Comparison of ENCODE assay signal across 18 cellular contexts in the genomic region with DNA sequence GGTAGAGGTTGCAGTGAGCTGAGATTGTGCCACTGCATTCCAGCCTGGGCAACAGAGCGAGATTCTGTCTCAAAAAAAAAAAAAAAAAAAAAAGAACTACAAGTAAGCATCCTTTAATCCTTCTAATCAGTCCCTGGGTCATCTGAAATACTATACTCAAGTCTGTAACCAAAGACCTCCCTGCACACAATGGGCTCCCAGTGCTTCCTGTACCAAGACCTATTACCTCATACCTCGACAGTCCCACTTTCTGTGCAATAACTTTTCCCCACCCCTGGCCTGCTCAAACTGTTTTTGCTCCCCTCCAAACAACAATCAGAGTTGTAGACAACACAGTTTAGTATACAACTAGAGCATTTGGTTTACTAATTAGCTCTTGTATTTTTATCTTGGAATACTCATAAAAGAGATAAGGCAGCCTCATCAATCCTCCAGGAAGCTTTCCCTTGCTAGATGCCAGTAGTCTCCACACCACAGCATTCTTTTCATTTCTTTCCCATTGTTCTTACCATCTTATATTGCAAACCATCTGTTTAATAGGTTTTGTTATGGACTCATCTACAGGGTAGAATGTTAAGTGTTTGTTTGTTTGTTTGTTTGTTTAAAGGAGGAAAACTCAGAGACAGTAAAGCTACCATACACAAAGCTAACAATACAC. TPM values are rescaled to one million over a fixed set of nuclear protein-coding genes. Genes with fewer than 3 reads are reported as not detected.
A peak's percentile ranks its signal among the peaks of the same experiment; 100 is the strongest.
DNase-seq lines count a peak whose midpoint lies in the region; ATAC-seq, FAIRE-seq and TF ChIP-seq lines count a peak whose summit lies in the region.
"Had no signal": no experiment of that assay in that cellular context is flagged by ENCODE, and none has a peak within 500 bp of the region (broad histone marks: within the 10 kb centered on the region; RNA-seq: fewer than 3 reads in every experiment).

No MANE protein-coding gene starts in this region.

- H2AK5ac ChIP-seq in H9 (ENCODE audit: insufficient read length, low read length) = no peak overlapping the region

- TF ChIP-seq CTCF in H9 (conservative IDR thresholded peaks at IDR 0.05) (no peak), SK-N-SH (IDR thresholded peaks at IDR 0.05) (no peak), psoas muscle (IDR thresholded peaks at IDR 0.05) (no peak)

- no peak overlapping the region for H2BK12ac ChIP-seq in H9 (ENCODE audit: insufficient read length, low read depth, low read length)

- H2BK120ac ChIP-seq in H9 (ENCODE audit: low read depth, low read length, poor library complexity, severe bottlenecking) = no peak overlapping the region

- no peak overlapping the region; a peak in 1 of 7 replicates for H3K27ac Mint-ChIP-seq in H9
- H3K27ac Mint-ChIP-seq: activated CD4-positive, alpha-beta T cell treated with anti-CD3 and anti-CD28 coated beads for 36 hours; nephron; stimulated activated naive B cell treated with anti-CD40 and anti-IgM and Interleukin-4, amounts not matched to agents 10 μg/mL and 1 μg/mL and 100 μg/mL, for 72 hours had no signal

- H3K9me3 ChIP-seq in H9 (ENCODE audit: control insufficient read depth, low read depth, low read length) (no peaks in the 10 kb centered on the region), SK-N-SH (no peaks in the 10 kb centered on the region), psoas muscle (no peaks in the 10 kb centered on the region)
- H3K9me3 ChIP-seq: thyroid gland had no signal

- TF ChIP-seq RAD21 in SK-N-SH (IDR thresholded peaks at IDR 0.05; ENCODE audit: low read length) = no peak

- H3F3A ChIP-seq in SK-N-SH (replicated peaks; ENCODE audit: insufficient read depth) = peaks cover 7% of the 10 kb centered on the region

- H3K18ac ChIP-seq in H9 (ENCODE audit: insufficient read length, low read depth, low read length) = no peak overlapping the region

- H2BK5ac ChIP-seq in H9 (ENCODE audit: insufficient read length, low read length) = no peak overlapping the region

- TF ChIP-seq EP300 in SK-N-SH (IDR thresholded peaks at IDR 0.05; ENCODE audit: borderline replicate concordance in 1 of 2, low read depth in 1 of 2, low read length in 1 of 2) = no peak

- DNase-seq in AG20443 (ENCODE audit: low spot score) = peak; percentile 44
- DNase-seq in H9 = no peak
- no peak for DNase-seq in SK-N-SH
- DNase-seq in iris pigment epithelial cell (ENCODE audit: low read depth) = peak; percentile 40
- no peak for DNase-seq in frontal cortex (ENCODE audit: low spot score in 2 of 2)
- DNase-seq in AG08395 (ENCODE audit: low spot score) = no peak
- DNase-seq in psoas muscle = no peak
- DNase-seq in cerebellar cortex (ENCODE audit: low spot score) = no peak
- DNase-seq: activated CD4-positive, alpha-beta T cell treated with anti-CD3 and anti-CD28 coated beads for 36 hours; GDM1; left cardiac atrium; stimulated activated naive B cell treated with anti-CD40 and anti-IgM and Interleukin-4, amounts not matched to agents 10 μg/mL and 1 μg/mL and 100 μg/mL, for 72 hours had no signal

- H2AFZ ChIP-seq in H9 (ENCODE audit: low read length) (peak overlapping the region; percentile 40), SK-N-SH (ENCODE audit: low read depth) (peak overlapping the region; percentile 49; the same call in 1 of the 2 replicates)

- no peak overlapping the region for H3K4ac ChIP-seq in H9 (ENCODE audit: low read depth, low read length)

- no peaks in the 10 kb centered on the region for H3K36me3 Mint-ChIP-seq in H9 (ENCODE audit: insufficient read depth in 1 of 3, low read depth in 3 of 3)
- H3K36me3 Mint-ChIP-seq: stimulated activated naive B cell treated with anti-CD40 and anti-IgM and Interleukin-4, amounts not matched to agents 10 μg/mL and 1 μg/mL and 100 μg/mL, for 72 hours had no signal

- POLR2A ChIA-PET in SK-N-SH (lab: Yijun Ruan, JAX) = no interaction called here

- no peak overlapping the region for H3K56ac ChIP-seq in H9 (ENCODE audit: insufficient read length, low read depth, low read length)

- no peak overlapping the region for H2BK20ac ChIP-seq in H9 (ENCODE audit: low read depth, low read length, poor library complexity, severe bottlenecking)

- intact Hi-C loops in psoas muscle (cut with DNase I) = no loop called here

- H3K27ac ChIP-seq in H9 (ENCODE audit: insufficient read length, low read depth, low read length) (no peak overlapping the region), SK-N-SH (ENCODE audit: low read depth in 2 of 2, low read length in 1 of 2) (no peak overlapping the region), psoas muscle (no peak overlapping the region)
- H3K27ac ChIP-seq: cardiac muscle cell, HL-60, thyroid gland had no signal

- H3K9me2 ChIP-seq in SK-N-SH = no peaks in the 10 kb centered on the region

- H3K9me3 Mint-ChIP-seq in H9 = no peaks in the 10 kb centered on the region
- H3K9me3 Mint-ChIP-seq: nephron; stimulated activated naive B cell treated with anti-CD40 and anti-IgM and Interleukin-4, amounts not matched to agents 10 μg/mL and 1 μg/mL and 100 μg/mL, for 72 hours had no signal

- no peaks in the 10 kb centered on the region for H3K23me2 ChIP-seq in H9 (ENCODE audit: insufficient read length, low read depth, low read length, poor library complexity, severe bottlenecking)

- H4K20me1 ChIP-seq in H9 (ENCODE audit: control insufficient read depth, insufficient read depth, insufficient read length) (no peaks in the 10 kb centered on the region), SK-N-SH (ENCODE audit: insufficient read depth) (no peaks in the 10 kb centered on the region)

- H3K14ac ChIP-seq in H9 (ENCODE audit: insufficient read depth, low read length) = no peak overlapping the region

- no peaks in the 10 kb centered on the region for H3K79me1 ChIP-seq in H9 (ENCODE audit: insufficient read depth, low read depth, low read length, poor library complexity, severe bottlenecking)

- no peak overlapping the region for H3K23ac ChIP-seq in H9 (ENCODE audit: insufficient read length, low read depth, low read length)

- H3K27me3 Mint-ChIP-seq in H9 (ENCODE audit: low read depth) = peaks cover 30% of the 10 kb centered on the region

- CTCF ChIA-PET in SK-N-SH (lab: Yijun Ruan, JAX) = interaction anchor here (1.5 to 8.8 kb wide), 7 partner anchors 11 to 297 kb away, joined by 4 to 172 read pairs (median 27); no protein-coding TSS in a partner anchor

- H4K8ac ChIP-seq in H9 (replicated peaks; ENCODE audit: insufficient read length, low read depth, low read length) = no peak overlapping the region

- no peaks in the 10 kb centered on the region for H3K36me3 ChIP-seq in SK-N-SH (replicated peaks in 1 of 2; ENCODE audit: control insufficient read depth in 1 of 2, insufficient read depth in 2 of 2, low read length in 1 of 2)
- no peaks in the 10 kb centered on the region for H3K36me3 ChIP-seq in psoas muscle (ENCODE audit: insufficient read depth in 1 of 2, low read depth in 1 of 2)
- H3K36me3 ChIP-seq: cardiac muscle cell, thyroid gland had no signal

- H2BK15ac ChIP-seq in H9 (ENCODE audit: low read depth, low read length) = no peak overlapping the region

- H4K5ac ChIP-seq in H9 (ENCODE audit: insufficient read length, low read depth, low read length) = no peak overlapping the region

- no peak for FAIRE-seq in frontal cortex (lab: Jason Lieb, UNC)

- H3K9ac ChIP-seq in H9 (ENCODE audit: extremely low read depth, insufficient read length, low read length) = no peak overlapping the region
- H3K9ac ChIP-seq in SK-N-SH = no peak overlapping the region

- peaks cover 12 to 13% of the 10 kb centered on the region in 2 experiments for H3K4me1 Mint-ChIP-seq in H9
- H3K4me1 Mint-ChIP-seq: nephron had no signal

- no CpG with 5 or more reads among the region's 2 CpGs for WGBS in H9 (ENCODE audit: extremely low coverage, insufficient read length, low lambda C conversion rate)
- 67% methylated on average over 2 of the region's 2 CpGs for WGBS in SK-N-SH (ENCODE audit: low lambda C conversion rate)
- 11 to 35% (median 32%) methylated on average over 1 to 2 of the region's 2 CpGs for WGBS in psoas muscle, 3 donors

- no peak overlapping the region for H3K4me2 ChIP-seq in H9 (ENCODE audit: insufficient read depth, insufficient read length, low read length)
- no peak overlapping the region for H3K4me2 ChIP-seq in SK-N-SH

- H3K27me3 ChIP-seq in H9 (ENCODE audit: insufficient read depth, low read length) (no peaks in the 10 kb centered on the region), SK-N-SH (ENCODE audit: insufficient read depth) (no peaks in the 10 kb centered on the region; the same call in 1 of the 2 replicates), psoas muscle (ENCODE audit: insufficient read depth in 3 of 3, low read length in 2 of 3) (peaks cover 0 to 19% (median 0%) of the 10 kb centered on the region in 3 donors)
- H3K27me3 ChIP-seq: thyroid gland had no signal

- H3K4me1 ChIP-seq in H9 (ENCODE audit: insufficient read depth, low read length) (peaks cover 2% of the 10 kb centered on the region; the same call in 1 of the 2 replicates), SK-N-SH (ENCODE audit: control insufficient read depth in 1 of 2, insufficient read depth in 2 of 2, low read depth in 1 of 2, low read length in 1 of 2) (peaks cover 0 to 8% of the 10 kb centered on the region in 2 experiments; a peak in 1 of 4 replicates), psoas muscle (no peaks in the 10 kb centered on the region)

- H3K4me3 ChIP-seq in SK-N-SH (ENCODE audit: low read depth in 2 of 2, low read length in 1 of 2) (no peak overlapping the region), psoas muscle (no peak overlapping the region)
- H3K4me3 ChIP-seq: cardiac muscle cell, thyroid gland had no signal

- no peak overlapping the region for H4K91ac ChIP-seq in H9 (ENCODE audit: insufficient read length, low read depth, low read length)

- H3K4me3 Mint-ChIP-seq in H9 = no peak overlapping the region
- H3K4me3 Mint-ChIP-seq: activated CD4-positive, alpha-beta T cell treated with anti-CD3 and anti-CD28 coated beads for 36 hours; nephron; stimulated activated naive B cell treated with anti-CD40 and anti-IgM and Interleukin-4, amounts not matched to agents 10 μg/mL and 1 μg/mL and 100 μg/mL, for 72 hours had no signal

- ATAC-seq in psoas muscle = no peak
- ATAC-seq: activated CD4-positive, alpha-beta T cell treated with anti-CD3 and anti-CD28 coated beads for 36 hours; HCT116; left cardiac atrium; Panc1; stimulated activated naive B cell treated with anti-CD40 and anti-IgM and Interleukin-4, amounts not matched to agents 10 μg/mL and 1 μg/mL and 100 μg/mL, for 72 hours had no signal

- H3K79me2 ChIP-seq in H9 (ENCODE audit: insufficient read depth, low read length) (no peaks in the 10 kb centered on the region), SK-N-SH (ENCODE audit: insufficient read depth) (no peaks in the 10 kb centered on the region)

- no peak overlapping the region for H3T11ph ChIP-seq in H9 (ENCODE audit: low read length)

RNA-seq across cellular contexts. Expression of a gene that starts 19.2 kb away (rescaled TPM):
- total RNA-seq in H9 (2021) (18.4 and 19.2 TPM in 2 replicates), frontal cortex (106 TPM), psoas muscle (10 to 100 TPM; 10.2 to 16.4 (median 11.2) TPM)
- polyA plus RNA-seq in SK-N-SH (2012; rRNA removed) (2.3 and 3.0 TPM in 2 replicates), psoas muscle (10 to 100 TPM in 1 of 3 donors, 1 to 10 TPM in 2; 4.5 to 13.9 (median 4.9) TPM)
- polyA plus RNA-seq in SK-N-SH (2012; cell fraction: cytosol; rRNA removed) = 2.9 and 3.3 TPM in 2 replicates
- polyA plus RNA-seq in SK-N-SH (2012; cell fraction: nucleus; rRNA removed) = 3.4 and 7.3 TPM in 2 replicates

RNA-seq across cellular contexts. Expression of a gene that starts 45.0 kb away (rescaled TPM):
- 104 and 109 TPM in 2 replicates for total RNA-seq in H9 (2021)
- 26.0 and 37.6 TPM in 2 replicates for polyA plus RNA-seq in SK-N-SH (2012; rRNA removed)
- polyA plus RNA-seq in SK-N-SH (2012; cell fraction: cytosol; rRNA removed) = 37.4 and 38.5 TPM in 2 replicates
- polyA plus RNA-seq in SK-N-SH (2012; cell fraction: nucleus; rRNA removed) = 11.1 and 21.7 TPM in 2 replicates
- total RNA-seq in frontal cortex = 44.8 TPM
- total RNA-seq in psoas muscle = 10 to 100 TPM; 14.9 to 20.8 (median 19.1) TPM
- polyA plus RNA-seq in psoas muscle = 10 to 100 TPM; 13.4 to 21.8 (median 17.4) TPM

Comparison
In these comparisons a context has a peak if more than half of its experiments do, and no peak if none do; other contexts are left out.
1. DNase-seq: peak in AG20443 (single experiment) and iris pigment epithelial cell (single experiment); none in H9 (single experiment), SK-N-SH (single experiment), frontal cortex (0 of 2), AG08395 (single experiment), psoas muscle (0 of 2) and cerebellar cortex (single experiment).